In genomic region chr9:134375430-134376385, GRCh38 we compare ENCODE assay signal across 9 cellular contexts. TPM values are rescaled to one million over a fixed set of nuclear protein-coding genes. Genes with fewer than 3 reads are reported as not detected.
DNase-seq lines count a peak whose midpoint lies in the region; ATAC-seq and TF ChIP-seq lines count a peak whose summit lies in the region.
"Had no signal": no experiment of that assay in that cellular context is flagged by ENCODE, and none has a peak within 500 bp of the region (broad histone marks: within the 10 kb centered on the region; RNA-seq: fewer than 3 reads in every experiment).

No MANE protein-coding gene starts in this region.

- TF ChIP-seq CTCF in H9 (conservative IDR thresholded peaks at IDR 0.05), result no peak
- TF ChIP-seq CTCF in brain microvascular endothelial cell (IDR thresholded peaks at IDR 0.05; ENCODE audit: low read depth, low read length, missing control alignments), result peak; percentile 11
- TF ChIP-seq CTCF in sigmoid colon (IDR thresholded peaks at IDR 0.05), result no peak

- no peak overlapping the region for H2AFZ ChIP-seq in H9 (ENCODE audit: low read length)

- no peak overlapping the region for H2BK20ac ChIP-seq in H9 (ENCODE audit: low read depth, low read length, poor library complexity, severe bottlenecking)

- no peaks in the 10 kb centered on the region for H3K27me3 Mint-ChIP-seq in H9 (ENCODE audit: low read depth)

- H3K9me3 Mint-ChIP-seq in H9, result no peaks in the 10 kb centered on the region

- H3K4me1 ChIP-seq in H9 (ENCODE audit: insufficient read depth, low read length) (no peaks in the 10 kb centered on the region), sigmoid colon (peaks cover 0 to 98% (median 97%) of the 10 kb centered on the region in 4 donors)

- H2BK15ac ChIP-seq in H9 (ENCODE audit: low read depth, low read length), result no peak overlapping the region

- H2BK120ac ChIP-seq in H9 (ENCODE audit: low read depth, low read length, poor library complexity, severe bottlenecking), result no peak overlapping the region

- H3K36me3 Mint-ChIP-seq in H9 (ENCODE audit: insufficient read depth in 1 of 3, low read depth in 3 of 3), result no peaks in the 10 kb centered on the region; a peak in 1 of 7 replicates

- no peak overlapping the region for H3K23ac ChIP-seq in H9 (ENCODE audit: insufficient read length, low read depth, low read length)

- no peak overlapping the region for H3K18ac ChIP-seq in H9 (ENCODE audit: insufficient read length, low read depth, low read length)

- no peak overlapping the region for H3K4me3 Mint-ChIP-seq in H9

- peaks cover 2% of the 10 kb centered on the region for H4K20me1 ChIP-seq in H9 (ENCODE audit: control insufficient read depth, insufficient read depth, insufficient read length)

- intact Hi-C loops in sigmoid colon (cut with DNase I), result no loop called here

- TF ChIP-seq EP300 in sigmoid colon (IDR thresholded peaks at IDR 0.05), result no peak

- H3K27me3 ChIP-seq in H9 (ENCODE audit: insufficient read depth, low read length) (no peaks in the 10 kb centered on the region), brain microvascular endothelial cell (replicated peaks) (no peaks in the 10 kb centered on the region), sigmoid colon (no peaks in the 10 kb centered on the region)

- H2BK12ac ChIP-seq in H9 (ENCODE audit: insufficient read length, low read depth, low read length), result no peak overlapping the region

- peak overlapping the region; percentile 42 to 89 (median 85); a peak in 6 of 7 replicates for H3K27ac Mint-ChIP-seq in H9

- no CpG with 5 or more reads among the region's 38 CpGs for WGBS in H9 (ENCODE audit: extremely low coverage, insufficient read length, low lambda C conversion rate)
- WGBS in sigmoid colon, 2 donors, result 55 to 70% methylated on average over 38 of the region's 38 CpGs

- no peak for TF ChIP-seq POLR2A in sigmoid colon (IDR thresholded peaks at IDR 0.05)

- no peak overlapping the region for H3T11ph ChIP-seq in H9 (ENCODE audit: low read length)

- H3K27ac ChIP-seq in H9 (ENCODE audit: insufficient read length, low read depth, low read length) (no peak overlapping the region), brain microvascular endothelial cell (no peak overlapping the region), sigmoid colon (peak overlapping the region; percentile 85 to 93 (median 88))

- H4K5ac ChIP-seq in H9 (ENCODE audit: insufficient read length, low read depth, low read length), result no peak overlapping the region

- no peak overlapping the region for H2AK5ac ChIP-seq in H9 (ENCODE audit: insufficient read length, low read length)

- H3K79me2 ChIP-seq in H9 (ENCODE audit: insufficient read depth, low read length), result no peaks in the 10 kb centered on the region; the same call in 1 of the 2 replicates

- H3K4ac ChIP-seq in H9 (ENCODE audit: low read depth, low read length), result no peak overlapping the region

- no peak overlapping the region for H3K56ac ChIP-seq in H9 (ENCODE audit: insufficient read length, low read depth, low read length)

- H3K4me3 ChIP-seq in brain microvascular endothelial cell (ENCODE audit: low read depth, low read length) (no peak overlapping the region), sigmoid colon (peak overlapping the region in 3 of 4 donors; percentile 2 to 12 (median 4))

- H3K4me1 Mint-ChIP-seq in H9, result peaks cover 2 to 19% of the 10 kb centered on the region in 2 experiments; a peak in 3 of 4 replicates

- no peaks in the 10 kb centered on the region for H3K9me3 ChIP-seq in H9 (ENCODE audit: control insufficient read depth, low read depth, low read length)
- no peaks in the 10 kb centered on the region for H3K9me3 ChIP-seq in sigmoid colon

- no peak overlapping the region for H2BK5ac ChIP-seq in H9 (ENCODE audit: insufficient read length, low read length)

- DNase-seq in H9 (no peak), brain microvascular endothelial cell (peak; percentile 27), iPS-NIHi11 (ENCODE audit: low spot score) (peak; percentile 66), sigmoid colon (peak; percentile 87), SIG-M5 (lab: John Stamatoyannopoulos, UW) (no peak), NCI-H526 treated with DMSO at 0.1 percent for 48 hours (lab: John Stamatoyannopoulos, UW) (no peak)
- no peak for DNase-seq in stimulated activated CD4-positive, alpha-beta T cell treated with anti-CD3 and anti-CD28 coated beads, Interleukin-1b, Interleukin-23, amount 100 ng/mL, for 48 hours
- DNase-seq: NCI-H2029 treated with DMSO at 0.1 percent for 48 hours had no signal

- no peak overlapping the region for H3K9ac ChIP-seq in H9 (ENCODE audit: extremely low read depth, insufficient read length, low read length)

- no peak overlapping the region; the same call in 1 of the 2 replicates for H3K14ac ChIP-seq in H9 (ENCODE audit: insufficient read depth, low read length)

- no peak for ATAC-seq in GM18909 (IDR thresholded peaks at IDR 0.05; ENCODE audit: poor library complexity, unreplicated experiment)

- H3K36me3 ChIP-seq in brain microvascular endothelial cell (replicated peaks), result no peaks in the 10 kb centered on the region
- H3K36me3 ChIP-seq in sigmoid colon, result no peaks in the 10 kb centered on the region

- H4K8ac ChIP-seq in H9 (replicated peaks; ENCODE audit: insufficient read length, low read depth, low read length), result no peak overlapping the region

- no peaks in the 10 kb centered on the region for H3K23me2 ChIP-seq in H9 (ENCODE audit: insufficient read length, low read depth, low read length, poor library complexity, severe bottlenecking)

- no peaks in the 10 kb centered on the region for H3K79me1 ChIP-seq in H9 (ENCODE audit: insufficient read depth, low read depth, low read length, poor library complexity, severe bottlenecking)

- no peak overlapping the region for H4K91ac ChIP-seq in H9 (ENCODE audit: insufficient read length, low read depth, low read length)

- no peak overlapping the region for H3K4me2 ChIP-seq in H9 (ENCODE audit: insufficient read depth, insufficient read length, low read length)

- in situ Hi-C loops in brain microvascular endothelial cell (cut with HindIII; ENCODE audit: low pct_ligation_motif_present, low sequenced_read_pairs), result no loop called here

RNA-seq across cellular contexts. Expression of gene RXRA, which starts 49.5 kb away (rescaled TPM):
- total RNA-seq in H9 (2021) (29.9 and 30.1 TPM in 2 replicates), sigmoid colon (10 to 100 TPM; 26.7 to 49.0 (median 31.4) TPM)
- 10 to 100 TPM; 27.6 to 50.8 (median 38.4) TPM for polyA plus RNA-seq in sigmoid colon

Comparison
In these comparisons a context has a peak if more than half of its experiments do, and no peak if none do; other contexts are left out.
1. DNase-seq: peak in brain microvascular endothelial cell (single experiment), iPS-NIHi11 (single experiment) and sigmoid colon (single experiment); none in H9 (single experiment), SIG-M5 (single experiment), NCI-H526 treated with DMSO at 0.1 percent for 48 hours (single experiment) and stimulated activated CD4-positive, alpha-beta T cell treated with anti-CD3 and anti-CD28 coated beads, Interleukin-1b, Interleukin-23, amount 100 ng/mL, for 48 hours (single experiment).
2. H3K27ac ChIP-seq: peak in sigmoid colon (4 of 4); none in H9 (single experiment) and brain microvascular endothelial cell (single experiment).